In the genomic region with DNA sequence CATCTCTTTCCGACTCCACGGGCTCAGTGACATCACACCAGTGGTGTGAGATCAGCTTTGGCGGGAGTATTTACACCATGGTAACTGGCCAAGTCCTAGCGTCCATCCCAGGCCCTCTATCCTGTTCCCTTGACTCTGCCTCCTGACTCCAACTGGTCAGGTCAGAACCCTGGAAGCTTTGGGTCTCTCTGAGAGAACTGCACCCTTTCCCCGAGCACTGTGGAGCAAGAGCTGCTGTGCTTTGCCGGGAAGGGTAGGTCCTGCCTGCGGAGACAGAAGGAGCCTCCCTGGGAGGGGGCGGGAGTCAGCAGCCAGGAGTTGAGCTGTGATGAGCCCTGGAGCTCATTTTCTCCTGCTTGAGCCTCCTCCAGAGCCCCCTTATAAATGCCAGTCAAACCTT, we compare ENCODE assay signal across 1 cellular context.
TF ChIP-seq lines count a peak whose summit lies in the region.

No MANE protein-coding gene starts in this region.

TF ChIP-seq in H1, 55 proteins besides CTCF, POLR2A, EP300 and RAD21:
- TF ChIP-seq CREB1 (IDR thresholded peaks at IDR 0.05) = no peak
- TF ChIP-seq SRF (IDR thresholded peaks at IDR 0.05; ENCODE audit: low read depth, low read length) = no peak
- TF ChIP-seq GABPA (IDR thresholded peaks at IDR 0.05; ENCODE audit: borderline replicate concordance, insufficient read depth, low read length) = no peak
- TF ChIP-seq CHD1 (IDR thresholded peaks at IDR 0.05; ENCODE audit: low read depth, low read length) = no peak
- TF ChIP-seq HDAC6 (IDR thresholded peaks at IDR 0.05; ENCODE audit: low read depth, low read length) = no peak
- no peak for TF ChIP-seq FOSL1 (IDR thresholded peaks at IDR 0.05; ENCODE audit: insufficient read depth, low read depth, low read length)
- TF ChIP-seq TEAD4 (IDR thresholded peaks at IDR 0.05; ENCODE audit: low read depth, low read length) = no peak
- no peak for TF ChIP-seq ASH2L (IDR thresholded peaks at IDR 0.05; ENCODE audit: low read length)
- TF ChIP-seq SIN3A (conservative IDR thresholded peaks at IDR 0.05 in 1 of 2, IDR thresholded peaks at IDR 0.05 in 1 of 2; ENCODE audit: low read depth in 1 of 2, low read length in 2 of 2) = no peak
- TF ChIP-seq, protein P1, sequence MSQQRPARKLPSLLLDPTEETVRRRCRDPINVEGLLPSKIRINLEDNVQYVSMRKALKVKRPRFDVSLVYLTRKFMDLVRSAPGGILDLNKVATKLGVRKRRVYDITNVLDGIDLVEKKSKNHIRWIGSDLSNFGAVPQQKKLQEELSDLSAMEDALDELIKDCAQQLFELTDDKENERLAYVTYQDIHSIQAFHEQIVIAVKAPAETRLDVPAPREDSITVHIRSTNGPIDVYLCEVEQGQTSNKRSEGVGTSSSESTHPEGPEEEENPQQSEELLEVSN (IDR thresholded peaks at IDR 0.05) = no peak
- TF ChIP-seq SIRT6 (IDR thresholded peaks at IDR 0.05; ENCODE audit: low read length) = no peak
- no peak for TF ChIP-seq TBP (IDR thresholded peaks at IDR 0.05; ENCODE audit: low read depth, low read length)
- TF ChIP-seq CHD2 (IDR thresholded peaks at IDR 0.05; ENCODE audit: low read length) = no peak
- no peak for TF ChIP-seq RBBP5 (IDR thresholded peaks at IDR 0.05; ENCODE audit: borderline replicate concordance, low read depth, low read length)
